20 cellular contexts compared by ENCODE assay signal in the genomic region with DNA sequence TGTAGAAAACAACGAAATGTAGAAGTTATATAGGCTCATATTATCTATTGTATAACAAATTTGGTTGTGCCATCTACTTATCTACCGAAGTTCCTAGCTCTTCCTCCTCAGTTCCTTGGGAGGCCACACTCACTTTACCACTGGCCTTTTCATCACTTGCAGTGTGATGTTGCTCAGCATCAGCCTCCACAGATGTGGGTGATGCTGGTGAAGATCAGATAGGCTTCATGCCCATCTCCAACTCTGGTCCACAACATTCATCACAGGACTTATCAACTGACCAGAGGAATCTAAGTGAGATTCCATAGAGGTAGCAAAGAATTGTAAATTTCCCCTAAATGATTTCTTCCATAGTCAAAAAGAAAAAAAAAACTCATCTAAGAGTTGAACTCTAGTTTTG. TPM values are rescaled to one million over a fixed set of nuclear protein-coding genes. Genes with fewer than 3 reads are reported as not detected.
"Had no signal": no experiment of that assay in that cellular context is flagged by ENCODE, and none has a peak within 500 bp of the region (broad histone marks: within the 10 kb centered on the region; RNA-seq: fewer than 3 reads in every experiment).

No MANE protein-coding gene starts in this region.

- H3K9me3 Mint-ChIP-seq: central memory CD8-positive, alpha-beta T cell; natural killer cell treated with Interleukin-12 subunit alpha and Interleukin-12 subunit beta and Interleukin-15 and Interleukin-18, amount 100 ng/mL, for 72 hours had no signal

- H3K4me3 Mint-ChIP-seq: central memory CD8-positive, alpha-beta T cell; natural killer cell treated with Interleukin-12 subunit alpha and Interleukin-12 subunit beta and Interleukin-15 and Interleukin-18, amount 100 ng/mL, for 72 hours had no signal

- H3K36me3 Mint-ChIP-seq: natural killer cell treated with Interleukin-12 subunit alpha and Interleukin-12 subunit beta and Interleukin-15 and Interleukin-18, amount 100 ng/mL, for 72 hours had no signal

- H3K4me1 Mint-ChIP-seq: central memory CD8-positive, alpha-beta T cell had no signal

- ATAC-seq: left lobe of liver; natural killer cell treated with Interleukin-12 subunit alpha and Interleukin-12 subunit beta and Interleukin-15 and Interleukin-18, amount 100 ng/mL, for 72 hours; stimulated activated naive CD8-positive, alpha-beta T cell treated with anti-CD3 and anti-CD28 coated beads, Interleukin-15, Interleukin-2, amounts not matched to agents 100 U/mL and 50 U/mL, for 24 hours had no signal

- FAIRE-seq: kidney, TTC549 had no signal

- DNase-seq: activated CD4-positive, alpha-beta T cell treated with anti-CD3 and anti-CD28 coated beads, Interleukin-2, amount 50 U/mL, for 1 hour; activated effector memory CD4-positive, alpha-beta T cell treated with Interleukin-2 at 50 U/mL for 16 hours; aorta; colonic mucosa; foreskin melanocyte; kidney; sigmoid colon; stimulated activated naive CD8-positive, alpha-beta T cell treated with anti-CD3 and anti-CD28 coated beads, Interleukin-15, Interleukin-2, amounts not matched to agents 100 U/mL and 50 U/mL, for 24 hours; substantia nigra; tibial artery; uterus had no signal

RNA-seq across cellular contexts. Expression of gene SLC9C1, which starts 47.4 kb away (rescaled TPM):
- total RNA-seq: activated CD8-positive, alpha-beta memory T cell treated with anti-CD3 and anti-CD28 coated beads for 36 hours; epithelial cell of proximal tubule; left lobe of liver; natural killer cell treated with Interleukin-12 subunit alpha and Interleukin-12 subunit beta and Interleukin-15 and Interleukin-18, amount 100 ng/mL, for 72 hours; T-helper 2 cell treated with Interferon-gamma antibody and Interleukin-4, amounts not matched to agents 100 ng/mL and 5 ng/mL, for 36 hours had no signal
- polyA plus RNA-seq: aorta, fibroblast of lung, lung had no signal
